In the genomic region with DNA sequence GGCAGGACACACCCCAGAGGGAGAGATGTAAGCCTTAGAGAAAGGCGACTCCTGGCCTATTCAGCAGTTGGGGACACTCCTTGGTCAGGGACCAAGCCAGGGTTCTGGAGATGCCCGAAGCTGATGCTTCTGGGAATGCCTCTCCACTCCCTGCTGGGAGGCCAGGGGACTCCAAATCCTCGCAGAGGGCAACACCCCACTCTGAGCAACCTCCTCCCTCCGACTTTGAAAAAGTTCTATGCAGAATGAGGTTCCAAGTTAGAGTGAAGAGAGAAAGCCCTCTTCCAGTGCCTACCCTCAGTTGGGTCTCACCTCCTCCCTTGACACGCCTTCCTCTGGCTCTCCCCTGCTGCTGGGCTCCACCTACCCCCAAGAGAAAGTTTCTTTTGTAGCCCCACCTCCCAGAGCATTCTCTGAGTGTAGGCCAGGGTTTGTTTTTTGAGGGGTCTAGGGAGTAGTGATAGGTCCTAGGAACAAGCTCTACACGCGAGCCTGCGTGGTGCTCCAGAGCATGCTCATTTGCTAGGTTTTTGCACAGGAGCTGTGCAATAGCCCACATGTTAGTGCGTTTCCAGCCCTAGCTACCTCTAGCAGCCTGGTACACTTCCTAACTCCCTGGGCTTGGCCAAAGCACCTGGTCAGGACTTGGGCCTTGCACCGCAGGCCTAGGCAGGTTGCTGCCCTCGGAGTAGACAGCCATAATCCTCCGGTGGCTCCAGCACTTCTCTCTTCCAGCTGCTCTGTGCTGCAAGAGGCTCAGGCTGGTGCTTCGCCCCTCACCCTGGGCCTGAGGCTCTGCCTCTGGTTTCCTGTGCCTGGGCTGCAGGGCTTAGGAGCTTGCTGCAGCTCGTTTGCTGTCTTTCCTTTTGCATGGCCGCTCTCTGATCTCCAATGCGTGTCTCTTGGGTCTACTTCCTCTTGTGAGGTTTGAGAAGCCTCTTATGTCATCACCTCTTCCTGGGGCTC, we compare ENCODE assay signal across 12 cellular contexts. TPM values are rescaled to one million over a fixed set of nuclear protein-coding genes. Genes with fewer than 3 reads are reported as not detected.
DNase-seq lines count a peak whose midpoint lies in the region; ATAC-seq and TF ChIP-seq lines count a peak whose summit lies in the region.
"Had no signal": no experiment of that assay in that cellular context is flagged by ENCODE, and none has a peak within 500 bp of the region (broad histone marks: within the 10 kb centered on the region; RNA-seq: fewer than 3 reads in every experiment).

No MANE protein-coding gene starts in this region.

- H3K36me3 ChIP-seq in OCI-LY7 (ENCODE audit: insufficient read depth, low read length) (no peaks in the 10 kb centered on the region), neutrophil (no peaks in the 10 kb centered on the region), PC-9 (ENCODE audit: low read depth) (no peaks in the 10 kb centered on the region)
- H3K36me3 ChIP-seq: breast epithelium, prostate gland had no signal

- H3K79me2 ChIP-seq in OCI-LY7 (ENCODE audit: insufficient read depth, low read depth, low read length) (no peaks in the 10 kb centered on the region), PC-9 (ENCODE audit: low read depth) (no peaks in the 10 kb centered on the region)

- H3K4me1 ChIP-seq in OCI-LY7 (ENCODE audit: insufficient read depth, low read length, poor library complexity, severe bottlenecking) (peaks cover 38% of the 10 kb centered on the region), neutrophil (ENCODE audit: control insufficient read depth in 1 of 2, insufficient read depth in 1 of 2, low read depth in 1 of 2, low read length in 1 of 2) (peaks cover 62 to 68% of the 10 kb centered on the region in 2 experiments), PC-9 (replicated peaks; ENCODE audit: insufficient read depth) (peaks cover 17% of the 10 kb centered on the region)
- H3K4me1 ChIP-seq: prostate gland had no signal

- H3K27me3 Mint-ChIP-seq in activated naive CD4-positive, alpha-beta T cell treated with anti-CD3 and anti-CD28 coated beads for 36 hours (ENCODE audit: low read depth) = no peaks in the 10 kb centered on the region

- H2AFZ ChIP-seq in OCI-LY7 (ENCODE audit: low read length) (peak overlapping the region; percentile 85), PC-9 (no peak overlapping the region)

- peak overlapping the region; percentile 72 for H3K4me2 ChIP-seq in OCI-LY7 (ENCODE audit: low read length)
- no peak overlapping the region for H3K4me2 ChIP-seq in PC-9

- in situ Hi-C loops in GM13977 (cut with MboI; ENCODE audit: low pct_unique_long_range_greater_than_20kb, low sequenced_read_pairs, unreplicated experiment) = loop anchor here (10.0 kb wide), 1 partner anchor 65 kb away; a partner anchor contains a TSS

- H3K9me3 ChIP-seq in OCI-LY7 (ENCODE audit: low read length) (no peaks in the 10 kb centered on the region), neutrophil (no peaks in the 10 kb centered on the region), PC-9 (ENCODE audit: insufficient read depth, low read depth) (no peaks in the 10 kb centered on the region)
- H3K9me3 ChIP-seq: breast epithelium, prostate gland had no signal

- TF ChIP-seq CTCF in GM13977 (IDR thresholded peaks at IDR 0.05; ENCODE audit: extremely low read depth, insufficient read depth, missing control alignments) (no peak), OCI-LY7 (conservative IDR thresholded peaks at IDR 0.05; ENCODE audit: low read length) (no peak), neutrophil (IDR thresholded peaks at IDR 0.05) (no peak), PC-9 (conservative IDR thresholded peaks at IDR 0.05) (no peak)

- CTCF ChIA-PET in OCI-LY7 (lab: Charles Lee; ENCODE audit: unreplicated experiment) = interaction anchor here (0.6 to 3.2 kb wide), 10 partner anchors 10 to 1526 kb away, joined by 3 to 69 read pairs (median 4); a partner anchor contains a TSS
- CTCF ChIA-PET in activated naive CD4-positive, alpha-beta T cell treated with anti-CD3 and anti-CD28 coated beads for 36 hours (lab: Charles Lee) = interaction anchor here (0.6 to 9.6 kb wide), 25 partner anchors 9 to 1019 kb away, joined by 3 to 298 read pairs (median 6); a partner anchor contains a TSS
- CTCF ChIA-PET in PC-9 (lab: Charles Lee) = interaction anchor here (0.6 to 1.3 kb wide), 3 partner anchors 49 to 181 kb away, joined by 4 to 7 read pairs (median 5); no protein-coding TSS in a partner anchor

- no peak for ATAC-seq in HG02763 (IDR thresholded peaks at IDR 0.05; ENCODE audit: unreplicated experiment)
- ATAC-seq in sciatic nerve = no peak

- H3K27me3 ChIP-seq in neutrophil (no peaks in the 10 kb centered on the region), PC-9 (ENCODE audit: insufficient read depth, low read depth) (no peaks in the 10 kb centered on the region)
- H3K27me3 ChIP-seq: breast epithelium had no signal

- H4K20me1 ChIP-seq in OCI-LY7 (ENCODE audit: insufficient read depth, low read length) (no peaks in the 10 kb centered on the region), PC-9 (ENCODE audit: insufficient read depth) (no peaks in the 10 kb centered on the region)

- peak overlapping the region; percentile 88 for H3K27ac ChIP-seq in OCI-LY7 (ENCODE audit: low read depth, low read length, poor library complexity, severe bottlenecking)
- peak overlapping the region; percentile 90 for H3K27ac ChIP-seq in neutrophil
- H3K27ac ChIP-seq in PC-9 = no peak overlapping the region
- H3K27ac ChIP-seq: breast epithelium, prostate gland had no signal

- BruUV-seq in OCI-LY7 (replicated peaks; lab: Mats Ljungman, UMichigan) = no TSS peak
- no TSS peak for BruUV-seq in PC-9 (replicated peaks; lab: Mats Ljungman, UMichigan)

- peak overlapping the region; percentile 35 for H3K4me3 Mint-ChIP-seq in activated naive CD4-positive, alpha-beta T cell treated with anti-CD3 and anti-CD28 coated beads for 36 hours

- H3K4me3 ChIP-seq in OCI-LY7 (ENCODE audit: low read depth, low read length, poor library complexity, severe bottlenecking) (peak overlapping the region; percentile 29), neutrophil (ENCODE audit: low read depth in 1 of 2, low read length in 1 of 2) (peak overlapping the region; percentile 60 to 61), PC-9 (no peak overlapping the region)
- H3K4me3 ChIP-seq: breast epithelium, prostate gland had no signal

- peak; percentile 71 for DNase-seq in GM13977 (ENCODE audit: low spot score)
- peak; percentile 93 for DNase-seq in OCI-LY7 (ENCODE audit: low spot score)
- peak; percentile 43 for DNase-seq in activated naive CD4-positive, alpha-beta T cell treated with anti-CD3 and anti-CD28 coated beads for 36 hours
- no peak for DNase-seq in SK-N-DZ (ENCODE audit: low spot score)
- no peak for DNase-seq in sciatic nerve (ENCODE audit: low spot score)
- DNase-seq in PC-9 = no peak
- DNase-seq: hippocampal formation, NCI-H1092 had no signal

- H3K27ac Mint-ChIP-seq in activated naive CD4-positive, alpha-beta T cell treated with anti-CD3 and anti-CD28 coated beads for 36 hours = peak overlapping the region; percentile 87

- no peaks in the 10 kb centered on the region for H3K9me2 ChIP-seq in OCI-LY7 (ENCODE audit: insufficient read depth, low read length)
- H3K9me2 ChIP-seq in PC-9 (ENCODE audit: insufficient read depth) = no peaks in the 10 kb centered on the region

- no peaks in the 10 kb centered on the region for H3K9me3 Mint-ChIP-seq in activated naive CD4-positive, alpha-beta T cell treated with anti-CD3 and anti-CD28 coated beads for 36 hours

- H3K4me1 Mint-ChIP-seq in activated naive CD4-positive, alpha-beta T cell treated with anti-CD3 and anti-CD28 coated beads for 36 hours (ENCODE audit: low read depth) = peaks cover 41% of the 10 kb centered on the region

- no peaks in the 10 kb centered on the region for H3K36me3 Mint-ChIP-seq in activated naive CD4-positive, alpha-beta T cell treated with anti-CD3 and anti-CD28 coated beads for 36 hours (ENCODE audit: low read depth)

- intact Hi-C loops in OCI-LY7 (cut with micrococcal nuclease; ENCODE audit: unreplicated experiment) (loop anchor here (1.0 to 5.0 kb wide), 6 partner anchors 50 to 263 kb away; a partner anchor contains a TSS), sciatic nerve (cut with DNase I) (no loop called here), PC-9 (cut with micrococcal nuclease; ENCODE audit: unreplicated experiment) (loop anchor here (1.0 to 10.0 kb wide), 4 partner anchors 68 to 261 kb away; no protein-coding TSS in a partner anchor)
- intact Hi-C loops in activated naive CD4-positive, alpha-beta T cell treated with anti-CD3 and anti-CD28 coated beads for 36 hours (cut with micrococcal nuclease) = loop anchor here (1.0 to 10.0 kb wide), 10 partner anchors 24 to 420 kb away; a partner anchor contains a TSS

- POLR2A ChIA-PET in OCI-LY7 (lab: Charles Lee) (interaction anchor here (0.5 to 5.2 kb wide), 15 partner anchors 20 to 1643 kb away, joined by 3 to 68 read pairs (median 4); a partner anchor contains a TSS), PC-9 (lab: Charles Lee; ENCODE audit: unreplicated experiment) (no interaction called here)

- H3F3A ChIP-seq in PC-9 (ENCODE audit: insufficient read depth, low read depth) = peaks cover 14% of the 10 kb centered on the region; the same call in 1 of the 2 replicates

RNA-seq across cellular contexts. Expression of a gene that starts 0.6 kb away (rescaled TPM):
- total RNA-seq in OCI-LY7 (2014; rRNA removed; shearing (Covaris generic)) = 0.67 and 1.1 TPM in 2 replicates
- total RNA-seq in OCI-LY7 (2022) (2.2 and 2.3 TPM in 2 replicates), sciatic nerve (0.31 TPM), PC-9 (2021) (not detected in 2 replicates)
- under 1 TPM; 0.37 to 0.43 TPM for total RNA-seq in activated naive CD4-positive, alpha-beta T cell treated with anti-CD3 and anti-CD28 coated beads for 36 hours
- not detected in 2 replicates for polyA plus RNA-seq in SK-N-DZ (2014; cell fraction: cytosol; rRNA removed)
- polyA plus RNA-seq in SK-N-DZ (2014; cell fraction: nucleus; rRNA removed) = not detected in 2 replicates
- total RNA-seq: prostate gland had no signal

RNA-seq across cellular contexts. Expression of a gene that starts 14.9 kb away (rescaled TPM):
- not detected in 2 replicates for total RNA-seq in OCI-LY7 (2014; rRNA removed; shearing (Covaris generic))
- total RNA-seq in OCI-LY7 (2022) (not detected in 2 replicates), sciatic nerve (not detected), PC-9 (2021) (not detected in 2 replicates)
- total RNA-seq in activated naive CD4-positive, alpha-beta T cell treated with anti-CD3 and anti-CD28 coated beads for 36 hours = not detected
- polyA plus RNA-seq in SK-N-DZ (2014; cell fraction: cytosol; rRNA removed) = not detected in 2 replicates
- 0.06 TPM in 1 of 2 replicates, not detected in the other for polyA plus RNA-seq in SK-N-DZ (2014; cell fraction: nucleus; rRNA removed)
- total RNA-seq: breast epithelium, prostate gland had no signal

RNA-seq across cellular contexts. Expression of a gene that starts 24.3 kb away (rescaled TPM):
- 25.9 and 44.5 TPM in 2 replicates for total RNA-seq in OCI-LY7 (2014; rRNA removed; shearing (Covaris generic))
- total RNA-seq in OCI-LY7 (2022) = 37.0 and 42.4 TPM in 2 replicates
- total RNA-seq in activated naive CD4-positive, alpha-beta T cell treated with anti-CD3 and anti-CD28 coated beads for 36 hours = 10 to 100 TPM; 39.8 to 44.2 TPM
- 39.5 and 46.2 TPM in 2 replicates for polyA plus RNA-seq in SK-N-DZ (2014; cell fraction: cytosol; rRNA removed)
- polyA plus RNA-seq in SK-N-DZ (2014; cell fraction: nucleus; rRNA removed) = 15.8 and 33.9 TPM in 2 replicates
- total RNA-seq in sciatic nerve = 32.2 TPM
- total RNA-seq in PC-9 (2021) = 26.8 and 46.5 TPM in 2 replicates

RNA-seq across cellular contexts. Expression of a gene that starts 24.7 kb away (rescaled TPM):
- 107 and 130 TPM in 2 replicates for total RNA-seq in OCI-LY7 (2014; rRNA removed; shearing (Covaris generic))
- total RNA-seq in OCI-LY7 (2022) = 203 and 206 TPM in 2 replicates
- 100 to 1,000 TPM; 152 to 156 TPM for total RNA-seq in activated naive CD4-positive, alpha-beta T cell treated with anti-CD3 and anti-CD28 coated beads for 36 hours
- 79.3 and 83.7 TPM in 2 replicates for polyA plus RNA-seq in SK-N-DZ (2014; cell fraction: cytosol; rRNA removed)
- polyA plus RNA-seq in SK-N-DZ (2014; cell fraction: nucleus; rRNA removed) = 394 and 582 TPM in 2 replicates
- 166 TPM for total RNA-seq in sciatic nerve
- total RNA-seq in PC-9 (2021) = 113 and 171 TPM in 2 replicates

Comparison
In these comparisons a context has a peak if more than half of its experiments do, and no peak if none do; other contexts are left out.
1. DNase-seq: peak in GM13977 (single experiment), OCI-LY7 (single experiment) and activated naive CD4-positive, alpha-beta T cell treated with anti-CD3 and anti-CD28 coated beads for 36 hours (single experiment); none in SK-N-DZ (single experiment), sciatic nerve (single experiment) and PC-9 (0 of 2).